ENCODE assay signal across 16 cellular contexts in genomic region chr1:8790987-8791386, GRCh38. TPM values are rescaled to one million over a fixed set of nuclear protein-coding genes. Genes with fewer than 3 reads are reported as not detected.
DNase-seq lines count a peak whose midpoint lies in the region; TF ChIP-seq lines count a peak whose summit lies in the region.
"Had no signal": no experiment of that assay in that cellular context is flagged by ENCODE, and none has a peak within 500 bp of the region (broad histone marks: within the 10 kb centered on the region; RNA-seq: fewer than 3 reads in every experiment).

No MANE protein-coding gene starts in this region.

- H3K9me3 Mint-ChIP-seq in nephron, result no peaks in the 10 kb centered on the region
- H3K9me3 Mint-ChIP-seq: CD8-positive, alpha-beta memory T cell had no signal

- TF ChIP-seq CTCF in nephron (IDR thresholded peaks at IDR 0.05; ENCODE audit: unreplicated experiment in 3 of 3), result no peak

- peak overlapping the region in 2 of 3 experiments; percentile 39 to 46 for H3K27ac Mint-ChIP-seq in nephron
- H3K27ac Mint-ChIP-seq: CD8-positive, alpha-beta memory T cell had no signal

- peak; percentile 60 for DNase-seq in NCI-H2029 (lab: John Stamatoyannopoulos, UW)
- DNase-seq in NCI-H2029 treated with DMSO at 0.1 percent for 48 hours (lab: John Stamatoyannopoulos, UW), result no peak
- DNase-seq in dermis blood vessel endothelial cell, result peak; percentile 19
- no peak for DNase-seq in OCI-M2 (lab: John Stamatoyannopoulos, UW; ENCODE audit: unreplicated experiment)
- DNase-seq in stimulated activated CD4-positive, alpha-beta T cell treated with anti-CD3 and anti-CD28 coated beads, Interleukin-1b, Interleukin-23, amount 100 ng/mL, for 48 hours, result no peak
- DNase-seq in stimulated activated naive CD4-positive, alpha-beta T cell treated with Interleukin-2 at 50 U/mL for 16 hours (lab: John Stamatoyannopoulos, UW), result no peak
- DNase-seq: 8988T; CD8-positive, alpha-beta memory T cell; EL; Kasumi-1; NCI-H1436 treated with DMSO at 0.1 percent for 48 hours; NCI-H345; NCI-H526 treated with DMSO at 0.1 percent for 48 hours; SHP77 had no signal

- no peaks in the 10 kb centered on the region for H3K27me3 Mint-ChIP-seq in nephron (ENCODE audit: low read depth)
- H3K27me3 Mint-ChIP-seq: CD8-positive, alpha-beta memory T cell had no signal

- no peak overlapping the region for H3K4me3 Mint-ChIP-seq in nephron
- H3K4me3 Mint-ChIP-seq: CD8-positive, alpha-beta memory T cell had no signal

- no peak for TF ChIP-seq EP300 in Ishikawa (IDR thresholded peaks at IDR 0.05; ENCODE audit: borderline replicate concordance)

- peaks cover 28% of the 10 kb centered on the region for H3K36me3 Mint-ChIP-seq in nephron (ENCODE audit: low read depth)

- no peak for TF ChIP-seq RAD21 in Ishikawa (IDR thresholded peaks at IDR 0.05; ENCODE audit: low read depth)

- peaks cover 28% of the 10 kb centered on the region for H3K4me1 Mint-ChIP-seq in nephron

TF ChIP-seq in Ishikawa, 13 proteins besides CTCF, POLR2A, EP300 and RAD21:
- TF ChIP-seq ZBTB7A (IDR thresholded peaks at IDR 0.05; ENCODE audit: low read depth), result no peak
- no peak for TF ChIP-seq CEBPB (IDR thresholded peaks at IDR 0.05)
- peak; percentile 22; the same call in 1 of the 2 replicates for TF ChIP-seq NFIC (IDR thresholded peaks at IDR 0.05)
- TF ChIP-seq TAF1 (IDR thresholded peaks at IDR 0.05; ENCODE audit: low read depth), result no peak
- no peak for TF ChIP-seq MAX (IDR thresholded peaks at IDR 0.05)
- TF ChIP-seq, protein P1, sequence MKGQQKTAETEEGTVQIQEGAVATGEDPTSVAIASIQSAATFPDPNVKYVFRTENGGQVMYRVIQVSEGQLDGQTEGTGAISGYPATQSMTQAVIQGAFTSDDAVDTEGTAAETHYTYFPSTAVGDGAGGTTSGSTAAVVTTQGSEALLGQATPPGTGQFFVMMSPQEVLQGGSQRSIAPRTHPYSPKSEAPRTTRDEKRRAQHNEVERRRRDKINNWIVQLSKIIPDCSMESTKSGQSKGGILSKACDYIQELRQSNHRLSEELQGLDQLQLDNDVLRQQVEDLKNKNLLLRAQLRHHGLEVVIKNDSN (IDR thresholded peaks at IDR 0.05), result no peak

RNA-seq across cellular contexts. Expression of gene RERE, which starts 26.5 kb away (rescaled TPM):
- total RNA-seq in dermis blood vessel endothelial cell, result 50.7 and 70.7 TPM in 2 replicates

Comparison
In these comparisons a context has a peak if more than half of its experiments do, and no peak if none do; other contexts are left out.
1. DNase-seq: peak in NCI-H2029 (single experiment) and dermis blood vessel endothelial cell (single experiment); none in NCI-H2029 treated with DMSO at 0.1 percent for 48 hours (single experiment), OCI-M2 (single experiment), stimulated activated CD4-positive, alpha-beta T cell treated with anti-CD3 and anti-CD28 coated beads, Interleukin-1b, Interleukin-23, amount 100 ng/mL, for 48 hours (single experiment) and stimulated activated naive CD4-positive, alpha-beta T cell treated with Interleukin-2 at 50 U/mL for 16 hours (single experiment).